15 cellular contexts compared by ENCODE assay signal in the genomic region with DNA sequence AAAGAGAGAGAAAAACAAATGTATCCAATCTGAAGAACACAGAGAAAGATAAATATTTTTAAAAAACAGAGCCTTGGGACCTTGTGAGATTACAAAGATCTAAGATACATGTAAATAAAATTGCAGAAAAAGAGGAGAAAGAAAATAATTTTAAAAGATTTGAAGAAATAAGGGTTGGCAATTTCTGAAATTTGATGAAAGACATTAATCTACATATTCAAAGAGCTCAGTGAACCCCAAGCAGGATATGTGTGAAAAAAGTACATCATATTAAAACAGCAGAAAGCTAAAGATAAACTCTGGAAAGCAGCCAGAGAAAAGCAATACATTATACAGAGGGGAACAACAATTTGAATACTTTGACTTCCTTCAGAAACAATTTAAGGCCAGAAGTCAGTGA.
DNase-seq lines count a peak whose midpoint lies in the region; TF ChIP-seq lines count a peak whose summit lies in the region.
"Had no signal": no experiment of that assay in that cellular context is flagged by ENCODE, and none has a peak within 500 bp of the region (broad histone marks: within the 10 kb centered on the region; RNA-seq: fewer than 3 reads in every experiment).

No MANE protein-coding gene starts in this region.

- no peak for TF ChIP-seq EP300 in tibial nerve (IDR thresholded peaks at IDR 0.05)

- POLR2A ChIA-PET in HEK293 (lab: Yijun Ruan, JAX) (no interaction called here), HEK293T (lab: Yijun Ruan, JAX) (no interaction called here)

- H3K4me1 ChIP-seq in HEK293 (ENCODE audit: control insufficient read depth, insufficient read depth, low read length) (no peaks in the 10 kb centered on the region), tibial nerve (no peaks in the 10 kb centered on the region)
- H3K4me1 ChIP-seq: A549; BLaER1 treated with 17β-estradiol and CSF1 and Interleukin-3, amounts not matched to agents 10 nM and 100 nM had no signal

- H3K36me3 ChIP-seq in HEK293 (ENCODE audit: control insufficient read depth in 2 of 2, insufficient read depth in 1 of 2, low read length in 2 of 2) (no peaks in the 10 kb centered on the region), tibial nerve (peaks cover 0 to 41% (median 0%) of the 10 kb centered on the region in 3 donors)

- H3K9me3 ChIP-seq in HEK293 (ENCODE audit: control insufficient read depth, insufficient read depth, low read depth, low read length) (peaks cover 11% of the 10 kb centered on the region), tibial nerve (peaks cover 0 to 8% (median 3%) of the 10 kb centered on the region in 4 donors)
- H3K9me3 ChIP-seq: A549 had no signal

- H3K27ac ChIP-seq in HEK293 (ENCODE audit: extremely low read depth, low read depth, low read length) = no peak overlapping the region
- H3K27ac ChIP-seq in tibial nerve = no peak overlapping the region
- H3K27ac ChIP-seq: 22Rv1; A549; BLaER1 treated with 17β-estradiol and CSF1 and Interleukin-3, amounts not matched to agents 10 nM and 100 nM; C4-2B had no signal

- no peaks in the 10 kb centered on the region for H3K27me3 ChIP-seq in tibial nerve

- TF ChIP-seq POLR2A in tibial nerve (IDR thresholded peaks at IDR 0.05) = no peak

- DNase-seq in dermis blood vessel endothelial cell (peak; percentile 13), lung microvascular endothelial cell (ENCODE audit: low read depth in 2 of 2) (peak; percentile 3 to 24), HEK293T (ENCODE audit: extremely low spot score) (no peak), tibial nerve (ENCODE audit: low spot score in 2 of 2) (no peak)
- DNase-seq: AML-193; CD4-positive, alpha-beta T cell; CD8-positive, alpha-beta memory T cell; COR-L47; DMS79 treated with DMSO at 0.1 percent for 48 hours; GF-D8 had no signal

- H3K4me3 ChIP-seq in HEK293 (ENCODE audit: low read depth, low read length) (no peak overlapping the region), tibial nerve (no peak overlapping the region)
- H3K4me3 ChIP-seq: A549; BLaER1 treated with 17β-estradiol and CSF1 and Interleukin-3, amounts not matched to agents 10 nM and 100 nM had no signal

- no peak for TF ChIP-seq CTCF in HEK293 (tag by site-specific recombination; IDR thresholded peaks at IDR 0.05)
- no peak for TF ChIP-seq CTCF in tibial nerve (IDR thresholded peaks at IDR 0.05)

- CTCF ChIA-PET in HEK293 (lab: Yijun Ruan, JAX) (no interaction called here), HEK293T (lab: Yijun Ruan, JAX) (no interaction called here)

TF ChIP-seq in HEK293, 187 proteins besides CTCF, POLR2A, EP300 and RAD21:
- TF ChIP-seq ZBTB48 (tag by site-specific recombination; IDR thresholded peaks at IDR 0.05) (no peak), ZNF558 (tag by site-specific recombination; IDR thresholded peaks at IDR 0.05) (peak; percentile 99)
TF ChIP-seq in HEK293: peak in this region for 1.

TF ChIP-seq in HEK293T, 16 proteins besides CTCF, POLR2A, EP300 and RAD21:
- TF ChIP-seq FOXK2 (IDR thresholded peaks at IDR 0.05) (no peak), NFRKB (IDR thresholded peaks at IDR 0.05) (no peak), SP1 (IDR thresholded peaks at IDR 0.05) (no peak), ARNT (IDR thresholded peaks at IDR 0.05) (no peak), FOXM1 (IDR thresholded peaks at IDR 0.05; ENCODE audit: borderline replicate concordance) (no peak), ZNF384 (IDR thresholded peaks at IDR 0.05) (no peak), CTBP1 (IDR thresholded peaks at IDR 0.05; ENCODE audit: borderline replicate concordance) (no peak), ELF4 (IDR thresholded peaks at IDR 0.05) (no peak), LEF1 (IDR thresholded peaks at IDR 0.05; ENCODE audit: borderline replicate concordance) (no peak)
- TF ChIP-seq, protein P1, sequence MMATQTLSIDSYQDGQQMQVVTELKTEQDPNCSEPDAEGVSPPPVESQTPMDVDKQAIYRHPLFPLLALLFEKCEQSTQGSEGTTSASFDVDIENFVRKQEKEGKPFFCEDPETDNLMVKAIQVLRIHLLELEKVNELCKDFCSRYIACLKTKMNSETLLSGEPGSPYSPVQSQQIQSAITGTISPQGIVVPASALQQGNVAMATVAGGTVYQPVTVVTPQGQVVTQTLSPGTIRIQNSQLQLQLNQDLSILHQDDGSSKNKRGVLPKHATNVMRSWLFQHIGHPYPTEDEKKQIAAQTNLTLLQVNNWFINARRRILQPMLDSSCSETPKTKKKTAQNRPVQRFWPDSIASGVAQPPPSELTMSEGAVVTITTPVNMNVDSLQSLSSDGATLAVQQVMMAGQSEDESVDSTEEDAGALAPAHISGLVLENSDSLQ (IDR thresholded peaks at IDR 0.05) = no peak

Comparison
In these comparisons a context has a peak if more than half of its experiments do, and no peak if none do; other contexts are left out.
1. DNase-seq: peak in dermis blood vessel endothelial cell (single experiment) and lung microvascular endothelial cell (2 of 2); none in HEK293T (single experiment) and tibial nerve (0 of 2).